In genomic region chr22:42856865-42857704, GRCh38 we compare ENCODE assay signal across 8 cellular contexts. TPM values are rescaled to one million over a fixed set of nuclear protein-coding genes. Genes with fewer than 3 reads are reported as not detected.
DNase-seq lines count a peak whose midpoint lies in the region; ATAC-seq and TF ChIP-seq lines count a peak whose summit lies in the region.

A gene with protein sequence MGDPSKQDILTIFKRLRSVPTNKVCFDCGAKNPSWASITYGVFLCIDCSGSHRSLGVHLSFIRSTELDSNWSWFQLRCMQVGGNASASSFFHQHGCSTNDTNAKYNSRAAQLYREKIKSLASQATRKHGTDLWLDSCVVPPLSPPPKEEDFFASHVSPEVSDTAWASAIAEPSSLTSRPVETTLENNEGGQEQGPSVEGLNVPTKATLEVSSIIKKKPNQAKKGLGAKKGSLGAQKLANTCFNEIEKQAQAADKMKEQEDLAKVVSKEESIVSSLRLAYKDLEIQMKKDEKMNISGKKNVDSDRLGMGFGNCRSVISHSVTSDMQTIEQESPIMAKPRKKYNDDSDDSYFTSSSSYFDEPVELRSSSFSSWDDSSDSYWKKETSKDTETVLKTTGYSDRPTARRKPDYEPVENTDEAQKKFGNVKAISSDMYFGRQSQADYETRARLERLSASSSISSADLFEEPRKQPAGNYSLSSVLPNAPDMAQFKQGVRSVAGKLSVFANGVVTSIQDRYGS (minus strand): TSS chr22:42857273. CDS start chr22:42857182, 91 bp downstream.

- peaks cover 11% of the 10 kb centered on the region for H3K4me1 ChIP-seq in Caco-2
- H3K4me1 ChIP-seq in HUES6 (ENCODE audit: control insufficient read depth, insufficient read depth, low read length) = no peaks in the 10 kb centered on the region
- peaks cover 7% of the 10 kb centered on the region for H3K4me1 ChIP-seq in OCI-LY1 (ENCODE audit: insufficient read depth, low read length, severe bottlenecking)
- H3K4me1 ChIP-seq in mesodermal cell (ENCODE audit: control insufficient read depth, insufficient read depth, low read length, poor library complexity, severe bottlenecking) = no peaks in the 10 kb centered on the region

- no peaks in the 10 kb centered on the region for H3K27me3 Mint-ChIP-seq in Caco-2 (ENCODE audit: insufficient read depth, unreplicated experiment)

- peak; percentile 88 to 98 for DNase-seq in Caco-2
- peak; percentile 97 for DNase-seq in activated CD8-positive, alpha-beta memory T cell treated with anti-CD3 and anti-CD28 coated beads, Interleukin-2, amount 50 U/mL, for 4 hours
- peak; percentile 96 for DNase-seq in stimulated activated CD8-positive, alpha-beta memory T cell treated with anti-CD3 and anti-CD28 coated beads, Interleukin-15, amount 100 ng/mL, for 24 hours (ENCODE audit: low read depth)

- no peak within 1 kb of the TSS for H2AFZ ChIP-seq in OCI-LY1 (ENCODE audit: low read length)

- no TSS peak for BruUV-seq in Caco-2 (replicated peaks; lab: Mats Ljungman, UMichigan)

- H3K4me2 ChIP-seq in OCI-LY1 (ENCODE audit: low read length) = peak within 1 kb of the TSS; percentile 95

- H3K4me1 Mint-ChIP-seq in Caco-2 (ENCODE audit: low read depth, unreplicated experiment) = peaks cover 4% of the 10 kb centered on the region

- WGBS in mesodermal cell (ENCODE audit: insufficient coverage in 2 of 2), 2 experiments = 10 to 15% methylated on average over 75 to 77 of the region's 111 CpGs

- CTCF ChIA-PET in Caco-2 (lab: Charles Lee) = interaction anchor here (0.6 to 3.9 kb wide), 3 partner anchors 10 to 242 kb away, joined by 3 to 27 read pairs (median 4); partner anchors contain the start of gene POLDIP3

- POLR2A ChIA-PET in Caco-2 (lab: Charles Lee) = interaction anchor here (0.8 to 1.1 kb wide), 2 partner anchors 158 to 233 kb away, joined by 3 read pairs; no protein-coding TSS in a partner anchor

- H3K9me3 ChIP-seq in Caco-2 (no peaks in the 10 kb centered on the region), HUES6 (ENCODE audit: control insufficient read depth, insufficient read depth, low read depth, low read length) (peaks cover 3% of the 10 kb centered on the region; the same call in 1 of the 2 replicates), OCI-LY1 (ENCODE audit: low read length) (no peaks in the 10 kb centered on the region), mesodermal cell (ENCODE audit: control insufficient read depth, low read length) (no peaks in the 10 kb centered on the region)

- H3K4me3 ChIP-seq in Caco-2 (ENCODE audit: low read depth, low read length) (peak within 1 kb of the TSS; percentile 92), HUES6 (ENCODE audit: low read depth, low read length) (peak within 1 kb of the TSS; percentile 90), OCI-LY1 (ENCODE audit: low read depth, low read length, poor library complexity, severe bottlenecking) (peak within 1 kb of the TSS; percentile 66), mesodermal cell (ENCODE audit: extremely low read depth, insufficient read depth, low read length, poor library complexity, severe bottlenecking) (peak within 1 kb of the TSS; percentile 89)

- H3K27me3 ChIP-seq in Caco-2 (replicated peaks; ENCODE audit: control insufficient read depth, insufficient read depth, low read length) (no peaks in the 10 kb centered on the region), HUES6 (ENCODE audit: control insufficient read depth, insufficient read depth, low read length) (peaks cover 15% of the 10 kb centered on the region), OCI-LY1 (ENCODE audit: insufficient read depth, low read length) (peaks cover 15% of the 10 kb centered on the region; the same call in 1 of the 2 replicates)

- no peak for TF ChIP-seq CTCF in Caco-2 (IDR thresholded peaks at IDR 0.05; ENCODE audit: insufficient read depth in 1 of 2, low read depth in 1 of 2, low read length in 1 of 2, severe bottlenecking in 1 of 2, unreplicated experiment in 1 of 2)
- no peak for TF ChIP-seq CTCF in OCI-LY1 (IDR thresholded peaks at IDR 0.05; ENCODE audit: low read length)

- peak within 1 kb of the TSS; percentile 94 for H3K27ac Mint-ChIP-seq in Caco-2 (ENCODE audit: unreplicated experiment)

- peak within 1 kb of the TSS; percentile 83 for H3K9ac ChIP-seq in HUES6 (ENCODE audit: low read length)
- H3K9ac ChIP-seq in OCI-LY1 (ENCODE audit: low read length) = peak within 1 kb of the TSS; percentile 63

- in situ Hi-C loops in endometrial microvascular endothelial cells (cut with HindIII; ENCODE audit: inconsistent ontology term, low pct_unique_long_range_greater_than_20kb, low sequenced_read_pairs) = no loop called here

- H3K36me3 Mint-ChIP-seq in Caco-2 (ENCODE audit: insufficient read depth, unreplicated experiment) = peaks cover 44% of the 10 kb centered on the region

- no peaks in the 10 kb centered on the region for H3K9me2 ChIP-seq in OCI-LY1 (ENCODE audit: low read depth, low read length)

- no peaks in the 10 kb centered on the region for H3F3A ChIP-seq in OCI-LY1 (ENCODE audit: insufficient read depth, low read length)

- ATAC-seq in GM21390 (IDR thresholded peaks at IDR 0.05; ENCODE audit: unreplicated experiment) = peak; percentile 72

- intact Hi-C loops in Caco-2 (cut with micrococcal nuclease; ENCODE audit: unreplicated experiment) = no loop called here

- no peaks in the 10 kb centered on the region for H3K79me2 ChIP-seq in OCI-LY1 (ENCODE audit: insufficient read depth, low read length)

- peak within 1 kb of the TSS; percentile 91 for H3K4me3 Mint-ChIP-seq in Caco-2 (ENCODE audit: unreplicated experiment)

- H3K9me3 Mint-ChIP-seq in Caco-2 (ENCODE audit: unreplicated experiment) = no peaks in the 10 kb centered on the region

- H3K36me3 ChIP-seq in Caco-2 (ENCODE audit: control insufficient read depth, insufficient read depth, low read length) (peaks cover 1% of the 10 kb centered on the region; the same call in 1 of the 2 replicates), HUES6 (ENCODE audit: control insufficient read depth, insufficient read depth, low read length) (no peaks in the 10 kb centered on the region), OCI-LY1 (ENCODE audit: insufficient read depth, low read length) (no peaks in the 10 kb centered on the region; the same call in 1 of the 2 replicates), mesodermal cell (ENCODE audit: control insufficient read depth, insufficient read depth, low read length) (peaks cover 6% of the 10 kb centered on the region)

- peak within 1 kb of the TSS; percentile 60; the same call in 1 of the 2 replicates for H3K27ac ChIP-seq in HUES6 (ENCODE audit: low read depth, low read length)
- H3K27ac ChIP-seq in OCI-LY1 (ENCODE audit: low read depth, low read length, poor library complexity, severe bottlenecking) = no peak within 1 kb of the TSS
- H3K27ac ChIP-seq in mesodermal cell (ENCODE audit: low read depth, low read length, severe bottlenecking) = peak within 1 kb of the TSS; percentile 95

- H4K20me1 ChIP-seq in OCI-LY1 (ENCODE audit: insufficient read depth, low read length) = no peaks in the 10 kb centered on the region

RNA-seq across cellular contexts. Expression of the gene that starts here (rescaled TPM):
- 32.1 and 37.4 TPM in 2 replicates for total RNA-seq in Caco-2 (2022)
- total RNA-seq in endometrial microvascular endothelial cells (ENCODE audit: inconsistent ontology term) = 49.6 TPM
- 43.3 TPM for polyA plus RNA-seq in mesodermal cell (2013, experiment 1 of 2)
- 50.2 TPM for polyA plus RNA-seq in mesodermal cell (2013, experiment 2 of 2)
